ENCODE assay signal across 8 cellular contexts in the genomic region with DNA sequence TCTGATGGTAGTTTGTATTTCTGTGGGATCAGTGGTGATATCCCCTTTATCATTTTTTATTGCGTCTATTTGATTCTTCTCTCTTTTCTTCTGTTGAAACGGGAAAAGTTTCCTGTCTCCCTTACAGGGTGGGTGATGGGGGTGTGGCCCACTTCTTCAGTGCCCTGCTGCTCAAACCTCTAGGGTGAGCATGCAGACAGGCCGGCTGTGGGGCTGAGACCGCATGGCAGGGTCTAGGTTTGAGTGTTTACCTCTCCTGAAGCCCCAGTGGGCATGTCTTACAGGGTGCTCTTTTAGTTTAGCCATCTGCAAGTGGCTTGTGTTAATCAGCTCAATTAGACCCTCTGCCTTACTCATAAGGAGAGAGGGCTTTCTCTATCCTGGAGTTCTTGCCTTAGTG.
"Had no signal": no experiment of that assay in that cellular context is flagged by ENCODE, and none has a peak within 500 bp of the region (broad histone marks: within the 10 kb centered on the region; RNA-seq: fewer than 3 reads in every experiment).

No MANE protein-coding gene starts in this region.

- H3K27ac Mint-ChIP-seq: GM23338, H9, HFFc6 had no signal

- H3K4me1 Mint-ChIP-seq: GM23338 had no signal

- H3K4me3 ChIP-seq: GM23248, GM23338, HAP-1 had no signal

- ATAC-seq: GM23338, HCT116 had no signal

- H3K9me3 ChIP-seq: HAP-1 had no signal

- DNase-seq: GM23248, H7, H9, HCEC 1CT, HFFc6 had no signal

- H3K36me3 ChIP-seq: HAP-1 had no signal

- H3K4me3 Mint-ChIP-seq: GM23338, H9, HFFc6 had no signal

- H3K27ac ChIP-seq: GM23248 had no signal
